In genomic region chr7:56371792-56372191, GRCh38 we compare ENCODE assay signal across 7 cellular contexts.
DNase-seq lines count a peak whose midpoint lies in the region; ATAC-seq and TF ChIP-seq lines count a peak whose summit lies in the region.
"Not testable (repeated sequence)": the region's sequence is repeated elsewhere in the genome, so short reads cannot be mapped to it uniquely, and the experiment has no call there.

No MANE protein-coding gene starts in this region.

- H3K27ac Mint-ChIP-seq in activated naive CD8-positive, alpha-beta T cell treated with anti-CD3 and anti-CD28 coated beads, Interleukin-2, amount 50 U/mL, for 24 hours; naive B cell: not testable (repeated sequence)

- not testable (repeated sequence) for H3K4me3 ChIP-seq in heart left ventricle, spleen

- H3K4me1 ChIP-seq in heart left ventricle, spleen: not testable (repeated sequence)

- not testable (repeated sequence) for H3K4me1 Mint-ChIP-seq in activated naive CD8-positive, alpha-beta T cell treated with anti-CD3 and anti-CD28 coated beads, Interleukin-2, amount 50 U/mL, for 24 hours; naive B cell

- H3K27ac ChIP-seq in heart left ventricle, spleen: not testable (repeated sequence)

- 90 to 94% (median 92%) methylated on average over 15 to 23 of the region's 27 CpGs for WGBS in heart left ventricle, 4 donors
- 91 to 96% (median 94%) methylated on average over 14 to 23 of the region's 27 CpGs for WGBS in spleen, 5 donors

- not testable (repeated sequence) for H3K4me3 Mint-ChIP-seq in activated naive CD8-positive, alpha-beta T cell treated with anti-CD3 and anti-CD28 coated beads, Interleukin-2, amount 50 U/mL, for 24 hours; naive B cell

- intact Hi-C loops in heart left ventricle (cut with DNase I); spleen (cut with DNase I; ENCODE audit: low total_unique reads): not testable (repeated sequence)

- H3K9me3 Mint-ChIP-seq in activated naive CD8-positive, alpha-beta T cell treated with anti-CD3 and anti-CD28 coated beads, Interleukin-2, amount 50 U/mL, for 24 hours; naive B cell: not testable (repeated sequence)

- not testable (repeated sequence) for ATAC-seq in activated naive CD8-positive, alpha-beta T cell treated with anti-CD3 and anti-CD28 coated beads, Interleukin-2, amount 50 U/mL, for 24 hours; heart left ventricle; naive B cell (ENCODE audit: low read depth in 2 of 2)

- H3K27me3 Mint-ChIP-seq in activated naive CD8-positive, alpha-beta T cell treated with anti-CD3 and anti-CD28 coated beads, Interleukin-2, amount 50 U/mL, for 24 hours; naive B cell: not testable (repeated sequence)

- TF ChIP-seq CTCF in heart left ventricle (IDR thresholded peaks at IDR 0.05); spleen (IDR thresholded peaks at IDR 0.05 in 8 of 11, conservative IDR thresholded peaks at IDR 0.05 in 3 of 11): not testable (repeated sequence)

- not testable (repeated sequence) for H3K36me3 Mint-ChIP-seq in activated naive CD8-positive, alpha-beta T cell treated with anti-CD3 and anti-CD28 coated beads, Interleukin-2, amount 50 U/mL, for 24 hours (ENCODE audit: low read depth); naive B cell

- H3K27me3 ChIP-seq in heart left ventricle; spleen (replicated peaks in 1 of 7): not testable (repeated sequence)

- peak in 3 of 5 experiments; percentile 31 to 37 (median 36) for DNase-seq in T-helper 2 cell
- DNase-seq in activated CD8-positive, alpha-beta memory T cell treated with anti-CD3 and anti-CD28 coated beads, Interleukin-2, amount 50 U/mL, for 48 hours: peak; percentile 70
- peak; percentile 21 for DNase-seq in activated naive CD8-positive, alpha-beta T cell treated with anti-CD3 and anti-CD28 coated beads, Interleukin-2, amount 50 U/mL, for 24 hours
- peak in 4 of 5 donors; percentile 39 to 90 (median 62) for DNase-seq in heart left ventricle
- peak; percentile 3 for DNase-seq in naive B cell
- DNase-seq in spleen: peak; percentile 86
- DNase-seq in stimulated activated CD8-positive, alpha-beta memory T cell treated with anti-CD3 and anti-CD28 coated beads, Interleukin-4, amount 100 ng/mL, for 48 hours: peak; percentile 33

- TF ChIP-seq POLR2A in heart left ventricle (IDR thresholded peaks at IDR 0.05); spleen (IDR thresholded peaks at IDR 0.05): not testable (repeated sequence)

- not testable (repeated sequence) for H3K36me3 ChIP-seq in heart left ventricle, spleen

- H3K9me3 ChIP-seq in heart left ventricle (peaks cover 0 to 12% (median 2%) of the 10 kb centered on the region in 12 donors), spleen (peaks cover 0 to 54% (median 29%) of the 10 kb centered on the region in 8 donors)

Comparison
In these comparisons a context has a peak if more than half of its experiments do, and no peak if none do; other contexts are left out.
1. DNase-seq: peak in every context shown above with its lines; median percentile 86 in spleen; 70 in activated CD8-positive, alpha-beta memory T cell treated with anti-CD3 and anti-CD28 coated beads, Interleukin-2, amount 50 U/mL, for 48 hours; 62 in heart left ventricle; 36 in T-helper 2 cell; 33 in stimulated activated CD8-positive, alpha-beta memory T cell treated with anti-CD3 and anti-CD28 coated beads, Interleukin-4, amount 100 ng/mL, for 48 hours; 21 in activated naive CD8-positive, alpha-beta T cell treated with anti-CD3 and anti-CD28 coated beads, Interleukin-2, amount 50 U/mL, for 24 hours; 3 in naive B cell.